Comparison of ENCODE assay signal across 1 cellular context in the genomic region with DNA sequence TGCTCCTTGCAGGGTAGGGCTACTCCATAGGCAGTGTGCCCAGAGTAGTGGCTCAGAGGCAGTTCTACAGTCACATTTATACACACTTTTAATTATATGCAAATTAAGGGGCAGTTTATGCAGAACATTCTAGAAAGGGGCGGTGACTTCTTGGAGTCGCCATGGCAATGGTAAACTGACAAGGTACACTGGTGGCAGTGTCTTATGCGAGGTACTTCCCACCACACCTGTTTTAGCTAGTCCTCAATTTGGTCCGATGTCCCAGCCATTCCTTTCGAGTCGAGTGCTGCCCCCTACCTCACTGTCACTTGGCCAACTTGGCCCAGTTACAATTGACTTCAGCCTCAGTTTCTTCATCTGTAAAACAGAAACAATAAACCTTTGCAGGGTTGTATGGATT.
TF ChIP-seq lines count a peak whose summit lies in the region.

No MANE protein-coding gene starts in this region.

TF ChIP-seq in HepG2, 621 proteins besides CTCF, POLR2A, EP300 and RAD21:
- TF ChIP-seq, protein P1, sequence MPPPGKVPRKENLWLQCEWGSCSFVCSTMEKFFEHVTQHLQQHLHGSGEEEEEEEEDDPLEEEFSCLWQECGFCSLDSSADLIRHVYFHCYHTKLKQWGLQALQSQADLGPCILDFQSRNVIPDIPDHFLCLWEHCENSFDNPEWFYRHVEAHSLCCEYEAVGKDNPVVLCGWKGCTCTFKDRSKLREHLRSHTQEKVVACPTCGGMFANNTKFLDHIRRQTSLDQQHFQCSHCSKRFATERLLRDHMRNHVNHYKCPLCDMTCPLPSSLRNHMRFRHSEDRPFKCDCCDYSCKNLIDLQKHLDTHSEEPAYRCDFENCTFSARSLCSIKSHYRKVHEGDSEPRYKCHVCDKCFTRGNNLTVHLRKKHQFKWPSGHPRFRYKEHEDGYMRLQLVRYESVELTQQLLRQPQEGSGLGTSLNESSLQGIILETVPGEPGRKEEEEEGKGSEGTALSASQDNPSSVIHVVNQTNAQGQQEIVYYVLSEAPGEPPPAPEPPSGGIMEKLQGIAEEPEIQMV (CRISPR knock-in tag; IDR thresholded peaks at IDR 0.05; ENCODE audit: low read depth), result peak; percentile 41; the same call in 1 of the 2 replicates
- no peak for TF ChIP-seq POLR2G (IDR thresholded peaks at IDR 0.05; ENCODE audit: low read depth, low read length)
- TF ChIP-seq ZNF225 (CRISPR knock-in tag; IDR thresholded peaks at IDR 0.05), result no peak
- peak; percentile 51; the same call in 1 of the 2 replicates for TF ChIP-seq RFX1 (IDR thresholded peaks at IDR 0.05)
- TF ChIP-seq RFX3 (CRISPR knock-in tag; IDR thresholded peaks at IDR 0.05), result peak; percentile 41; the same call in 1 of the 2 replicates
- TF ChIP-seq ZNF33B (CRISPR knock-in tag; IDR thresholded peaks at IDR 0.05), result no peak
- no peak for TF ChIP-seq ZNF17 (CRISPR knock-in tag; IDR thresholded peaks at IDR 0.05)
- TF ChIP-seq, protein P2, sequence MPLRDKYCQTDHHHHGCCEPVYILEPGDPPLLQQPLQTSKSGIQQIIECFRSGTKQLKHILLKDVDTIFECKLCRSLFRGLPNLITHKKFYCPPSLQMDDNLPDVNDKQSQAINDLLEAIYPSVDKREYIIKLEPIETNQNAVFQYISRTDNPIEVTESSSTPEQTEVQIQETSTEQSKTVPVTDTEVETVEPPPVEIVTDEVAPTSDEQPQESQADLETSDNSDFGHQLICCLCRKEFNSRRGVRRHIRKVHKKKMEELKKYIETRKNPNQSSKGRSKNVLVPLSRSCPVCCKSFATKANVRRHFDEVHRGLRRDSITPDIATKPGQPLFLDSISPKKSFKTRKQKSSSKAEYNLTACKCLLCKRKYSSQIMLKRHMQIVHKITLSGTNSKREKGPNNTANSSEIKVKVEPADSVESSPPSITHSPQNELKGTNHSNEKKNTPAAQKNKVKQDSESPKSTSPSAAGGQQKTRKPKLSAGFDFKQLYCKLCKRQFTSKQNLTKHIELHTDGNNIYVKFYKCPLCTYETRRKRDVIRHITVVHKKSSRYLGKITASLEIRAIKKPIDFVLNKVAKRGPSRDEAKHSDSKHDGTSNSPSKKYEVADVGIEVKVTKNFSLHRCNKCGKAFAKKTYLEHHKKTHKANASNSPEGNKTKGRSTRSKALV (CRISPR knock-in tag; IDR thresholded peaks at IDR 0.05), result no peak
- peak; percentile 6; the same call in 1 of the 2 replicates for TF ChIP-seq ZFY (CRISPR knock-in tag; IDR thresholded peaks at IDR 0.05)
- no peak for TF ChIP-seq IKZF1 (IDR thresholded peaks at IDR 0.05)
- TF ChIP-seq ZNF629 (CRISPR knock-in tag; conservative IDR thresholded peaks at IDR 0.05), result peak; percentile 43; the same call in 1 of the 2 replicates
- no peak for TF ChIP-seq PTBP1 (IDR thresholded peaks at IDR 0.05; ENCODE audit: low read depth, low read length, poor library complexity, severe bottlenecking)
- TF ChIP-seq RARG (CRISPR knock-in tag; IDR thresholded peaks at IDR 0.05; ENCODE audit: low read depth), result no peak
- no peak for TF ChIP-seq FOXP1 (IDR thresholded peaks at IDR 0.05)
- TF ChIP-seq FOXP1 (CRISPR knock-in tag; IDR thresholded peaks at IDR 0.05), result no peak
